Comparison of ENCODE assay signal across 8 cellular contexts in the genomic region with DNA sequence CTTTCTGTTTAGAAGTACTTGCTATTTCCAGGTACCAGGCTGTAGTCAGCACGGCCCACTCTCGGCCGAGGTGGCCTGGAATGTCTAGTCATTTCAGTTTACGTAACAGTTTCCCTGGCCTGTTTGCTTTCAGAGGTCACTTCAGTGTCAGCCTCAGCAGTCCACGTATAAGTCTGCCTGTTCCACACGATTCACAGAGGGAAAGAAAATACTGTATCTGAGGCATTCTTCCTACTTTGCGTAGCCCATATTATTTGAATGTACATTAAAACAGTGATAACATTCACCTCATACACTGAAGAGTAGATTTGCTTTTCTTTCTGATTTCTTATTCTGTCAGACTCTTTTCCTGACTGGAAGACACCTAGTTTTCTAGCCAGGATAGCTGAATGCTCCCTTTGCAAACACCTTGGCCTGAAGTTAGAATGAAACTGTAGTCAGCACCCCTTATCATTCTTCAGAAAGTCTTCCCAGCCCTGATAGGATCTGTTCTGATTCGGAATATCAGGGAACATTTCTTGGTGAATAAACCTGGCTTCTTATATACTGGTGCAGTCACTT.
A peak's percentile ranks its signal among the peaks of the same experiment; 100 is the strongest.
DNase-seq lines count a peak whose midpoint lies in the region; ATAC-seq and TF ChIP-seq lines count a peak whose summit lies in the region.

No MANE protein-coding gene starts in this region.

- peaks cover 73% of the 10 kb centered on the region for H3K4me1 ChIP-seq in ACC112 (ENCODE audit: control insufficient read depth, insufficient read depth, low read length, unreplicated experiment)

- peak; percentile 74 for DNase-seq in NCI-H1092 treated with DMSO at 0.1 percent for 48 hours (lab: John Stamatoyannopoulos, UW)
- DNase-seq in dedifferentiated amniotic fluid mesenchymal stem cell (ENCODE audit: extremely low spot score), result peak; percentile 56
- no peak for DNase-seq in mesothelial cell of epicardium (ENCODE audit: low spot score in 2 of 2, unreplicated experiment in 2 of 2)
- DNase-seq in immature natural killer cell, result no peak
- no peak for DNase-seq in NCI-H524 treated with DMSO at 0.1 percent for 48 hours (lab: John Stamatoyannopoulos, UW)
- DNase-seq in activated CD4-positive, alpha-beta memory T cell treated with anti-CD3 and anti-CD28 coated beads, Interleukin-2, amount 10 ng/mL, durations not matched to agents 7 days and 5 days, result no peak

- peak overlapping the region; percentile 6 for H3K4me3 Mint-ChIP-seq in mesothelial cell of epicardium
- H3K4me3 Mint-ChIP-seq in immature natural killer cell, result no peak overlapping the region
- no peak overlapping the region for H3K4me3 Mint-ChIP-seq in activated CD4-positive, alpha-beta memory T cell treated with anti-CD3 and anti-CD28 coated beads, Interleukin-2, amount 10 ng/mL, durations not matched to agents 7 days and 5 days

- peak overlapping the region; percentile 99 for H3K27ac ChIP-seq in ACC112 (ENCODE audit: low read depth, low read length)

- H2AFZ ChIP-seq in ACC112 (ENCODE audit: low read length, unreplicated experiment), result peak overlapping the region; percentile 6

- H3K36me3 Mint-ChIP-seq in mesothelial cell of epicardium (no peaks in the 10 kb centered on the region), immature natural killer cell (peaks cover 6 to 14% (median 6%) of the 10 kb centered on the region in 3 donors)
- H3K36me3 Mint-ChIP-seq in activated CD4-positive, alpha-beta memory T cell treated with anti-CD3 and anti-CD28 coated beads, Interleukin-2, amount 10 ng/mL, durations not matched to agents 7 days and 5 days (ENCODE audit: low read depth), result peaks cover 23% of the 10 kb centered on the region

- H3K79me2 ChIP-seq in ACC112 (ENCODE audit: control insufficient read depth, insufficient read depth, low read length, unreplicated experiment), result peaks cover 10% of the 10 kb centered on the region

- no peaks in the 10 kb centered on the region for H3K36me3 ChIP-seq in ACC112 (ENCODE audit: insufficient read depth, low read length)

- CTCF ChIA-PET in activated CD4-positive, alpha-beta memory T cell treated with anti-CD3 and anti-CD28 coated beads, Interleukin-2, amount 10 ng/mL, durations not matched to agents 7 days and 5 days (lab: Charles Lee), result interaction anchor here (1.0 kb wide), 1 partner anchor 65 kb away, joined by 3 read pairs; no protein-coding TSS in a partner anchor

- no peak for ATAC-seq in HG03378 (IDR thresholded peaks at IDR 0.05; ENCODE audit: unreplicated experiment)

- TF ChIP-seq CTCF in mesothelial cell of epicardium (IDR thresholded peaks at IDR 0.05; ENCODE audit: unreplicated experiment), result no peak

- POLR2A ChIA-PET in activated CD4-positive, alpha-beta memory T cell treated with anti-CD3 and anti-CD28 coated beads, Interleukin-2, amount 10 ng/mL, durations not matched to agents 7 days and 5 days (lab: Charles Lee), result interaction anchor here (1.5 kb wide), 1 partner anchor 12 kb away, joined by 3 read pairs; no protein-coding TSS in a partner anchor

- H3K4me1 Mint-ChIP-seq in mesothelial cell of epicardium (peaks cover 72% of the 10 kb centered on the region), immature natural killer cell (peaks cover 43 to 48% of the 10 kb centered on the region in 2 donors)
- H3K4me1 Mint-ChIP-seq in activated CD4-positive, alpha-beta memory T cell treated with anti-CD3 and anti-CD28 coated beads, Interleukin-2, amount 10 ng/mL, durations not matched to agents 7 days and 5 days, result peaks cover 47% of the 10 kb centered on the region

- peak overlapping the region; percentile 72 for H3K4me3 ChIP-seq in ACC112 (ENCODE audit: low read depth, low read length)

- H3K27ac Mint-ChIP-seq in mesothelial cell of epicardium, result peak overlapping the region; percentile 97
- peak overlapping the region in 3 of 6 donors; percentile 23 to 31 (median 23) for H3K27ac Mint-ChIP-seq in immature natural killer cell
- H3K27ac Mint-ChIP-seq in activated CD4-positive, alpha-beta memory T cell treated with anti-CD3 and anti-CD28 coated beads, Interleukin-2, amount 10 ng/mL, durations not matched to agents 7 days and 5 days, result no peak overlapping the region

- no peaks in the 10 kb centered on the region for H3K27me3 ChIP-seq in ACC112 (ENCODE audit: insufficient read depth, low read length)

- H3K9me3 Mint-ChIP-seq in mesothelial cell of epicardium, result no peaks in the 10 kb centered on the region
- H3K9me3 Mint-ChIP-seq in immature natural killer cell, result no peaks in the 10 kb centered on the region
- H3K9me3 Mint-ChIP-seq in activated CD4-positive, alpha-beta memory T cell treated with anti-CD3 and anti-CD28 coated beads, Interleukin-2, amount 10 ng/mL, durations not matched to agents 7 days and 5 days, result peaks cover 2% of the 10 kb centered on the region

- H3K27me3 Mint-ChIP-seq in mesothelial cell of epicardium (ENCODE audit: low read depth), result no peaks in the 10 kb centered on the region
- H3K27me3 Mint-ChIP-seq in immature natural killer cell (ENCODE audit: low read depth in 3 of 3), result peaks cover 0 to 5% (median 4%) of the 10 kb centered on the region in 3 donors
- H3K27me3 Mint-ChIP-seq in activated CD4-positive, alpha-beta memory T cell treated with anti-CD3 and anti-CD28 coated beads, Interleukin-2, amount 10 ng/mL, durations not matched to agents 7 days and 5 days, result no peaks in the 10 kb centered on the region

Comparison
In these comparisons a context has a peak if more than half of its experiments do, and no peak if none do; other contexts are left out.
1. DNase-seq: peak in NCI-H1092 treated with DMSO at 0.1 percent for 48 hours (single experiment) and dedifferentiated amniotic fluid mesenchymal stem cell (single experiment); none in mesothelial cell of epicardium (0 of 2), immature natural killer cell (0 of 3), NCI-H524 treated with DMSO at 0.1 percent for 48 hours (single experiment) and activated CD4-positive, alpha-beta memory T cell treated with anti-CD3 and anti-CD28 coated beads, Interleukin-2, amount 10 ng/mL, durations not matched to agents 7 days and 5 days (single experiment).